ENCODE assay signal across 17 cellular contexts in genomic region chr10:98035599-98035998, GRCh38. TPM values are rescaled to one million over a fixed set of nuclear protein-coding genes. Genes with fewer than 3 reads are reported as not detected.
DNase-seq lines count a peak whose midpoint lies in the region; ATAC-seq and TF ChIP-seq lines count a peak whose summit lies in the region.
"Had no signal": no experiment of that assay in that cellular context is flagged by ENCODE, and none has a peak within 500 bp of the region (broad histone marks: within the 10 kb centered on the region; RNA-seq: fewer than 3 reads in every experiment).

No MANE protein-coding gene starts in this region.

- H3K4me3 ChIP-seq in SK-N-SH (ENCODE audit: low read depth in 2 of 2, low read length in 1 of 2) (no peak overlapping the region), HCT116 (replicated peaks in 1 of 2; ENCODE audit: low read depth in 1 of 2, low read length in 2 of 2) (no peak overlapping the region)
- H3K4me3 ChIP-seq: HAP-1 had no signal

- H2AFZ ChIP-seq in SK-N-SH (ENCODE audit: low read depth) (no peak overlapping the region), HCT116 (ENCODE audit: low read depth, low read length, poor library complexity, severe bottlenecking) (no peak overlapping the region)

- ATAC-seq in SK-N-SH treated with all-trans-retinoic acid at 6 μM for 48 hours: no peak
- ATAC-seq in HCT116: no peak
- ATAC-seq in T-helper 17 cell: no peak
- no peak for ATAC-seq in GM21526 (IDR thresholded peaks at IDR 0.05; ENCODE audit: low FRiP score, unreplicated experiment)

- no peak for TF ChIP-seq EP300 in SK-N-SH (IDR thresholded peaks at IDR 0.05; ENCODE audit: borderline replicate concordance in 1 of 2, low read depth in 1 of 2, low read length in 1 of 2)

- no peaks in the 10 kb centered on the region for H3K79me2 ChIP-seq in SK-N-SH (ENCODE audit: insufficient read depth)
- no peaks in the 10 kb centered on the region for H3K79me2 ChIP-seq in HCT116 (ENCODE audit: insufficient read depth, low read length)

- H3K4me1 Mint-ChIP-seq in T-helper 17 cell: peaks cover 3% of the 10 kb centered on the region
- H3K4me1 Mint-ChIP-seq: CD14-positive monocyte had no signal

- H4K20me1 ChIP-seq in SK-N-SH (ENCODE audit: insufficient read depth): no peaks in the 10 kb centered on the region
- no peaks in the 10 kb centered on the region for H4K20me1 ChIP-seq in HCT116 (ENCODE audit: insufficient read depth)

- peaks cover 33% of the 10 kb centered on the region; the same call in 1 of the 2 replicates for H3K27me3 ChIP-seq in SK-N-SH (ENCODE audit: insufficient read depth)
- peaks cover 55% of the 10 kb centered on the region for H3K27me3 ChIP-seq in HCT116 (ENCODE audit: insufficient read depth, low read length)

- H3K36me3 Mint-ChIP-seq in T-helper 17 cell (ENCODE audit: low read depth): peaks cover 6% of the 10 kb centered on the region
- H3K36me3 Mint-ChIP-seq: CD14-positive monocyte; CD8-positive, alpha-beta memory T cell had no signal

- TF ChIP-seq RAD21 in SK-N-SH (IDR thresholded peaks at IDR 0.05; ENCODE audit: low read length) (no peak), HCT116 (IDR thresholded peaks at IDR 0.05; ENCODE audit: low read depth) (no peak)

- BruUV-seq in HCT116 (replicated peaks; lab: Mats Ljungman, UMichigan): no TSS peak

- RAD21 ChIA-PET in HCT116 (lab: Charles Lee; ENCODE audit: low non-redundant PET in 1 of 2, low total read pairs in 2 of 2, uncharacterized antibody in 2 of 2, unreplicated experiment in 2 of 2): no interaction called here

- H3K9ac ChIP-seq in SK-N-SH (no peak overlapping the region), HCT116 (ENCODE audit: low read length) (no peak overlapping the region)

- TF ChIP-seq POLR2A in HCT116 (IDR thresholded peaks at IDR 0.05; ENCODE audit: borderline replicate concordance, extremely low read depth, insufficient read depth, insufficient read length): no peak

- peaks cover 89% of the 10 kb centered on the region for H3K27me3 Mint-ChIP-seq in T-helper 17 cell

- TF ChIP-seq CTCF in SK-N-SH (IDR thresholded peaks at IDR 0.05) (no peak), HCT116 (IDR thresholded peaks at IDR 0.05 in 2 of 3, conservative IDR thresholded peaks at IDR 0.05 in 1 of 3; ENCODE audit: borderline replicate concordance in 1 of 3, insufficient read depth in 1 of 3, low read depth in 2 of 3, low read length in 2 of 3) (no peak), RWPE1 (conservative IDR thresholded peaks at IDR 0.05; ENCODE audit: low read depth) (no peak)

- H3K36me3 ChIP-seq in SK-N-SH (replicated peaks in 1 of 2; ENCODE audit: control insufficient read depth in 1 of 2, insufficient read depth in 2 of 2, low read length in 1 of 2): no peaks in the 10 kb centered on the region
- no peaks in the 10 kb centered on the region for H3K36me3 ChIP-seq in HCT116 (ENCODE audit: control insufficient read depth in 1 of 2, insufficient read depth in 2 of 2, low read length in 2 of 2)
- H3K36me3 ChIP-seq: HAP-1 had no signal

- H3K27ac Mint-ChIP-seq in T-helper 17 cell: peak overlapping the region; percentile 14
- H3K27ac Mint-ChIP-seq: CD14-positive monocyte; CD4-positive, alpha-beta T cell had no signal

- intact Hi-C loops in HCT116 (cut with micrococcal nuclease): no loop called here

- H3K4me2 ChIP-seq in SK-N-SH (no peak overlapping the region), HCT116 (ENCODE audit: low read length) (no peak overlapping the region)

- no peak overlapping the region for H3K4me3 Mint-ChIP-seq in T-helper 17 cell
- H3K4me3 Mint-ChIP-seq: CD4-positive, alpha-beta T cell; CD8-positive, alpha-beta memory T cell had no signal

- H3K9me3 ChIP-seq in SK-N-SH: no peaks in the 10 kb centered on the region
- H3K9me3 ChIP-seq in HCT116 (ENCODE audit: control insufficient read depth in 1 of 2, insufficient read depth in 1 of 2, low read depth in 1 of 2, low read length in 2 of 2): no peaks in the 10 kb centered on the region
- no peaks in the 10 kb centered on the region for H3K9me3 ChIP-seq in T-helper 17 cell (ENCODE audit: control insufficient read depth, low read length, poor library complexity, severe bottlenecking)
- H3K9me3 ChIP-seq: HAP-1 had no signal

- 0% methylated on average over 1 of the region's 1 CpG for WGBS in SK-N-SH (ENCODE audit: low lambda C conversion rate)

- H3F3A ChIP-seq in SK-N-SH (replicated peaks; ENCODE audit: insufficient read depth): no peaks in the 10 kb centered on the region

- POLR2A ChIA-PET in SK-N-SH (lab: Yijun Ruan, JAX): no interaction called here
- POLR2A ChIA-PET in HCT116 (lab: Charles Lee): no interaction called here
- POLR2A ChIA-PET in RWPE1 (lab: Yijun Ruan, JAX; ENCODE audit: low non-redundant PET): no interaction called here

- no peak for DNase-seq in SK-N-SH
- no peak for DNase-seq in HCT116 (ENCODE audit: low read depth, low spot score)
- no peak for DNase-seq in T-helper 17 cell
- DNase-seq in RWPE1 (ENCODE audit: low spot score): no peak
- DNase-seq in NCI-H1105 treated with DMSO at 0.1 percent for 48 hours (lab: John Stamatoyannopoulos, UW): no peak
- DNase-seq: 8988T; CD4-positive, alpha-beta T cell; CD8-positive, alpha-beta memory T cell; DMS 273 treated with DMSO at 0.1 percent for 48 hours; DND-41; GOT3 had no signal

- CTCF ChIA-PET in SK-N-SH (lab: Yijun Ruan, JAX): interaction anchor here (1.2 to 13.3 kb wide), 6 partner anchors 7 to 244 kb away, joined by 3 to 176 read pairs (median 11); no protein-coding TSS in a partner anchor
- CTCF ChIA-PET in HCT116 (lab: Charles Lee): no interaction called here
- CTCF ChIA-PET in RWPE1 (lab: Yijun Ruan, JAX): interaction anchor here (0.7 to 1.7 kb wide), 4 partner anchors 11 to 121 kb away, joined by 3 to 10 read pairs (median 6); no protein-coding TSS in a partner anchor

- no peaks in the 10 kb centered on the region for H3K9me2 ChIP-seq in SK-N-SH
- no peaks in the 10 kb centered on the region for H3K9me2 ChIP-seq in HCT116 (ENCODE audit: insufficient read depth)

- H3K4me1 ChIP-seq in SK-N-SH (ENCODE audit: control insufficient read depth in 1 of 2, insufficient read depth in 2 of 2, low read depth in 1 of 2, low read length in 1 of 2): peaks cover 0 to 8% of the 10 kb centered on the region in 2 experiments; a peak in 1 of 4 replicates
- no peaks in the 10 kb centered on the region for H3K4me1 ChIP-seq in HCT116 (ENCODE audit: control insufficient read depth in 1 of 2, insufficient read depth in 2 of 2, low read length in 2 of 2)
- H3K4me1 ChIP-seq: HAP-1 had no signal

- H3K27ac ChIP-seq in SK-N-SH (ENCODE audit: low read depth in 2 of 2, low read length in 1 of 2): no peak overlapping the region
- no peak overlapping the region for H3K27ac ChIP-seq in HCT116 (ENCODE audit: low read depth, low read length)
- H3K27ac ChIP-seq in RWPE1: no peak overlapping the region

TF ChIP-seq in SK-N-SH, 30 proteins besides CTCF, POLR2A, EP300 and RAD21 (continues in another document):
- no peak for TF ChIP-seq NRF1 (IDR thresholded peaks at IDR 0.05; ENCODE audit: low read depth, low read length)

TF ChIP-seq in SK-N-SH treated with all-trans-retinoic acid at 6 μM for 48 hours, 23 proteins besides CTCF, POLR2A, EP300 and RAD21 (continues in another document):
- TF ChIP-seq TCF4 (CRISPR knock-in tag; IDR thresholded peaks at IDR 0.05; ENCODE audit: borderline replicate concordance) (no peak), ZNF8 (CRISPR knock-in tag; IDR thresholded peaks at IDR 0.05) (no peak), ESRRG (CRISPR knock-in tag; IDR thresholded peaks at IDR 0.05) (no peak), POU6F1 (CRISPR knock-in tag; IDR thresholded peaks at IDR 0.05; ENCODE audit: borderline replicate concordance, low read depth) (no peak), ZC3H10 (CRISPR knock-in tag; IDR thresholded peaks at IDR 0.05) (no peak), ISL1 (CRISPR knock-in tag; IDR thresholded peaks at IDR 0.05) (no peak), ZFP30 (CRISPR knock-in tag; IDR thresholded peaks at IDR 0.05) (no peak)

TF ChIP-seq in HCT116, 20 proteins besides CTCF, POLR2A, EP300 and RAD21:
- TF ChIP-seq ZNF274 (IDR thresholded peaks at IDR 0.05; ENCODE audit: low read depth, low read length) (no peak), SIN3A (IDR thresholded peaks at IDR 0.05; ENCODE audit: low read depth) (no peak), REST (IDR thresholded peaks at IDR 0.05; ENCODE audit: low read depth) (peak; percentile 16; the same call in 1 of the 2 replicates)

RNA-seq across cellular contexts. Expression of gene CRTAC1, which starts 5.2 kb away (rescaled TPM):
- polyA plus RNA-seq in SK-N-SH (2012; rRNA removed): 0.05 and 0.18 TPM in 2 replicates
- 0.13 and 0.26 TPM in 2 replicates for polyA plus RNA-seq in SK-N-SH (2012; cell fraction: cytosol; rRNA removed)
- polyA plus RNA-seq in SK-N-SH (2012; cell fraction: nucleus; rRNA removed): 0.37 and 0.40 TPM in 2 replicates
- 0.20 TPM for total RNA-seq in HCT116 (2021; ENCODE audit: unreplicated experiment)
- 0.02 TPM in 1 of 2 replicates, not detected in the other for polyA plus RNA-seq in HCT116 (2012)
- total RNA-seq in T-helper 17 cell: not detected
- total RNA-seq: A673; CD4-positive, alpha-beta T cell; CD8-positive, alpha-beta memory T cell had no signal
- polyA plus RNA-seq: BJ; CD14-positive monocyte; CD8-positive, alpha-beta memory T cell had no signal
